ENCODE assay signal across 21 cellular contexts in the genomic region with DNA sequence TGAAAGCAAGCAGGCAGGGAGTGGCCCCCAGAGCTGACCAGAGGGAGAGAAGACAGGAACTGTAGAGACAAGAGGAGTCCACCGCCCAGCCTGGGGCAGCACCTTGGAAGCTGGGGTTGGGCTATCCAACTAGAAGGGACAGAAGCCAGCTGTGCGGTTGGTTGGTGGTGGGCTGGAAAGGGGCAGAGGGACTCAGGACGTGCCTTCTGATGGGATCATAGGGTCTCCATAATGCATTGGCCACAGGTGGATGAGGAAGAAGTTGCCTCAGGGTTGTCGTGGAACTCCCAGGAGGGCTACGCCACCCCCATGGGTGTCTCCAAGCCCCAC.
DNase-seq lines count a peak whose midpoint lies in the region; ATAC-seq and TF ChIP-seq lines count a peak whose summit lies in the region.
"Had no signal": no experiment of that assay in that cellular context is flagged by ENCODE, and none has a peak within 500 bp of the region (broad histone marks: within the 10 kb centered on the region; RNA-seq: fewer than 3 reads in every experiment).

No MANE protein-coding gene starts in this region.

- peak overlapping the region; percentile 75 for H2BK5ac ChIP-seq in neuronal stem cell (ENCODE audit: low read length)

- no peak overlapping the region for H4K91ac ChIP-seq in neuronal stem cell (ENCODE audit: low read depth, low read length, poor library complexity)

- no peak overlapping the region for H3K4me3 ChIP-seq in heart left ventricle
- H3K4me3 ChIP-seq in NB4 (ENCODE audit: low read depth, low read length): peak overlapping the region; percentile 41
- no peak overlapping the region for H3K4me3 ChIP-seq in neuronal stem cell (ENCODE audit: low read length in 2 of 2)
- H3K4me3 ChIP-seq in upper lobe of left lung: no peak overlapping the region
- H3K4me3 ChIP-seq: Peyer's patch, psoas muscle, vagina had no signal

- no peak overlapping the region for H2BK12ac ChIP-seq in neuronal stem cell (ENCODE audit: low read length)

- WGBS in heart left ventricle, 4 donors: 90 to 95% (median 94%) methylated on average over 5 of the region's 5 CpGs
- no CpG with 5 or more reads among the region's 5 CpGs for WGBS in neuronal stem cell (ENCODE audit: extremely low coverage in 2 of 2, insufficient read length in 2 of 2, insufficient replicate concordance in 1 of 2), 2 donors
- 74 to 83% methylated on average over 5 of the region's 5 CpGs for WGBS in upper lobe of left lung, 2 donors

- H3K9me3 ChIP-seq in heart left ventricle (no peaks in the 10 kb centered on the region), neuronal stem cell (replicated peaks in 1 of 2; ENCODE audit: control insufficient read depth in 2 of 2, insufficient read depth in 1 of 2, low read depth in 1 of 2, low read length in 2 of 2) (peaks cover 0 to 1% of the 10 kb centered on the region in 2 donors), upper lobe of left lung (no peaks in the 10 kb centered on the region)
- H3K9me3 ChIP-seq: Peyer's patch, psoas muscle, vagina had no signal

- no peak overlapping the region for H3K18ac ChIP-seq in neuronal stem cell (ENCODE audit: low read length)

- no peak overlapping the region for H2BK15ac ChIP-seq in neuronal stem cell (ENCODE audit: low read length)

- H4K8ac ChIP-seq in neuronal stem cell (ENCODE audit: low read depth, low read length): no peak overlapping the region

- TF ChIP-seq EP300 in upper lobe of left lung (IDR thresholded peaks at IDR 0.05): no peak

- H3K27me3 ChIP-seq in heart left ventricle (no peaks in the 10 kb centered on the region), neuronal stem cell (ENCODE audit: control insufficient read depth in 3 of 3, insufficient read depth in 3 of 3, low read depth in 1 of 3, low read length in 3 of 3) (no peaks in the 10 kb centered on the region), upper lobe of left lung (no peaks in the 10 kb centered on the region)
- H3K27me3 ChIP-seq: Peyer's patch, vagina had no signal

- peak overlapping the region; percentile 31 for H3K23ac ChIP-seq in neuronal stem cell (ENCODE audit: low read depth, low read length, poor library complexity)

- intact Hi-C loops in heart left ventricle (cut with DNase I): no loop called here
- intact Hi-C loops in Right ventricle myocardium superior (cut with DNase I): loop anchor here (10.0 kb wide), 1 partner anchor 112 kb away; a partner anchor contains a TSS

- DNase-seq in heart left ventricle (peak in 3 of 5 donors; percentile 6 to 63 (median 12)), Right ventricle myocardium superior (no peak), NB4 (ENCODE audit: low read depth) (no peak), neuronal stem cell (ENCODE audit: low spot score) (no peak), upper lobe of left lung (no peak), NCI-H446 (lab: John Stamatoyannopoulos, UW) (no peak), T-helper 2 cell (no peak), DMS53 (lab: John Stamatoyannopoulos, UW) (no peak)
- DNase-seq: activated CD4-positive, alpha-beta T cell treated with anti-CD3 and anti-CD28 coated beads for 36 hours; activated naive CD4-positive, alpha-beta T cell; activated naive CD8-positive, alpha-beta T cell treated with anti-CD3 and anti-CD28 coated beads, Interleukin-2, amount 50 U/mL, for 24 hours; caudate nucleus; effector memory CD8-positive, alpha-beta T cell; mesenchymal stem cell; MM.1S; NCI-H1436; NCI-H345; stimulated activated naive B cell treated with anti-CD40 and anti-IgM and Interleukin-4, amounts not matched to agents 10 μg/mL and 1 μg/mL and 100 μg/mL, for 72 hours had no signal

- H3K79me1 ChIP-seq in neuronal stem cell (ENCODE audit: low read depth, low read length): no peaks in the 10 kb centered on the region

- ATAC-seq in heart left ventricle (no peak), Right ventricle myocardium superior (ENCODE audit: poor library complexity) (no peak), upper lobe of left lung (ENCODE audit: low FRiP score in 2 of 2) (peak; percentile 5 to 7)
- ATAC-seq: activated CD4-positive, alpha-beta T cell treated with anti-CD3 and anti-CD28 coated beads for 36 hours; effector memory CD8-positive, alpha-beta T cell; stimulated activated naive B cell treated with anti-CD40 and anti-IgM and Interleukin-4, amounts not matched to agents 10 μg/mL and 1 μg/mL and 100 μg/mL, for 72 hours had no signal

- no peak overlapping the region for H3K4me2 ChIP-seq in neuronal stem cell (ENCODE audit: insufficient read depth, low read length, poor library complexity, severe bottlenecking)

- peak overlapping the region in 2 of 12 donors; percentile 9 to 46 for H3K27ac ChIP-seq in heart left ventricle
- H3K27ac ChIP-seq in neuronal stem cell (replicated peaks; ENCODE audit: low read length): no peak overlapping the region
- no peak overlapping the region for H3K27ac ChIP-seq in upper lobe of left lung
- H3K27ac ChIP-seq: Peyer's patch, psoas muscle, vagina had no signal

- H3K9ac ChIP-seq in neuronal stem cell (ENCODE audit: low read depth, low read length, poor library complexity): no peak overlapping the region

- H3K4ac ChIP-seq in neuronal stem cell (ENCODE audit: low read length): no peak overlapping the region

- H2AK5ac ChIP-seq in neuronal stem cell (ENCODE audit: low read depth, low read length): no peak overlapping the region

- peak overlapping the region; percentile 94 for H3K14ac ChIP-seq in neuronal stem cell (ENCODE audit: low read length)

- TF ChIP-seq CTCF in heart left ventricle (IDR thresholded peaks at IDR 0.05): no peak
- TF ChIP-seq CTCF in NB4 (IDR thresholded peaks at IDR 0.05; ENCODE audit: low read depth, low read length): no peak
- no peak for TF ChIP-seq CTCF in upper lobe of left lung (IDR thresholded peaks at IDR 0.05)

- H2BK120ac ChIP-seq in neuronal stem cell (ENCODE audit: low read depth, low read length): no peak overlapping the region

- H3K36me3 ChIP-seq in heart left ventricle: no peaks in the 10 kb centered on the region
- H3K36me3 ChIP-seq in neuronal stem cell (replicated peaks in 1 of 2; ENCODE audit: control insufficient read depth in 2 of 2, insufficient read depth in 2 of 2, low read length in 2 of 2): no peaks in the 10 kb centered on the region
- H3K36me3 ChIP-seq in upper lobe of left lung: no peaks in the 10 kb centered on the region
- H3K36me3 ChIP-seq: Peyer's patch, vagina had no signal

- H2AFZ ChIP-seq in neuronal stem cell (ENCODE audit: low read length): no peak overlapping the region

- no peak for TF ChIP-seq POLR2A in heart left ventricle (IDR thresholded peaks at IDR 0.05)
- no peak for TF ChIP-seq POLR2A in NB4 (IDR thresholded peaks at IDR 0.05; ENCODE audit: extremely low read depth, insufficient read length)
- no peak for TF ChIP-seq POLR2A in upper lobe of left lung (IDR thresholded peaks at IDR 0.05)

- H3K4me1 ChIP-seq in heart left ventricle (peaks cover 0 to 32% (median 18%) of the 10 kb centered on the region in 12 donors), neuronal stem cell (ENCODE audit: control insufficient read depth in 2 of 2, insufficient read depth in 1 of 2, low read depth in 1 of 2, low read length in 2 of 2) (no peaks in the 10 kb centered on the region), upper lobe of left lung (no peaks in the 10 kb centered on the region)
- H3K4me1 ChIP-seq: Peyer's patch, psoas muscle, vagina had no signal

Comparison
In these comparisons a context has a peak if more than half of its experiments do, and no peak if none do; other contexts are left out.
1. DNase-seq: peak in heart left ventricle (3 of 5); none in Right ventricle myocardium superior (single experiment), NB4 (single experiment), neuronal stem cell (single experiment), upper lobe of left lung (0 of 2), NCI-H446 (0 of 2), T-helper 2 cell (0 of 5) and DMS53 (single experiment).
2. ATAC-seq: peak in upper lobe of left lung (2 of 2); none in heart left ventricle (0 of 4) and Right ventricle myocardium superior (single experiment).